Comparison of ENCODE assay signal across 1 cellular context in genomic region chr17:80018917-80019651, GRCh38.
TF ChIP-seq lines count a peak whose summit lies in the region.

No MANE protein-coding gene starts in this region.

TF ChIP-seq in HepG2, 621 proteins besides CTCF, POLR2A, EP300 and RAD21 (continues in another document):
- TF ChIP-seq NR2F1 (CRISPR knock-in tag; IDR thresholded peaks at IDR 0.05) (no peak), RCOR2 (CRISPR knock-in tag; IDR thresholded peaks at IDR 0.05) (peak; percentile 12; the same call in 1 of the 2 replicates), ZBTB33 (CRISPR knock-in tag; IDR thresholded peaks at IDR 0.05) (no peak), SP4 (CRISPR knock-in tag; IDR thresholded peaks at IDR 0.05) (no peak), MIER3 (CRISPR knock-in tag; IDR thresholded peaks at IDR 0.05; ENCODE audit: borderline replicate concordance) (no peak), PHF8 (CRISPR knock-in tag; IDR thresholded peaks at IDR 0.05) (0 out of 2 replicates have a peak, but pooled peaks have one; percentile 24), ZNF296 (CRISPR knock-in tag; conservative IDR thresholded peaks at IDR 0.05) (no peak), MAZ (IDR thresholded peaks at IDR 0.05; ENCODE audit: borderline replicate concordance, low read depth, low read length) (no peak), MAZ (CRISPR knock-in tag; IDR thresholded peaks at IDR 0.05; ENCODE audit: low read depth) (peak; percentile 54; the same call in 1 of the 2 replicates), WIZ (CRISPR knock-in tag; IDR thresholded peaks at IDR 0.05) (no peak; the same call in 1 of the 2 replicates), ZNF264 (CRISPR knock-in tag; IDR thresholded peaks at IDR 0.05) (no peak), E2F5 (CRISPR knock-in tag; conservative IDR thresholded peaks at IDR 0.05) (no peak; the same call in 1 of the 2 replicates), ZNF451 (CRISPR knock-in tag; IDR thresholded peaks at IDR 0.05) (no peak), SRSF4 (IDR thresholded peaks at IDR 0.05; ENCODE audit: low read depth, low read length, poor library complexity, severe bottlenecking) (no peak), ZNF841 (CRISPR knock-in tag; IDR thresholded peaks at IDR 0.05; ENCODE audit: borderline replicate concordance) (peak; percentile 57; the same call in 1 of the 2 replicates), ZKSCAN1 (IDR thresholded peaks at IDR 0.05; ENCODE audit: low read length) (no peak), REL (CRISPR knock-in tag; conservative IDR thresholded peaks at IDR 0.05) (peak; percentile 82; the same call in 1 of the 2 replicates), ZNF580 (CRISPR knock-in tag; IDR thresholded peaks at IDR 0.05; ENCODE audit: borderline replicate concordance, low read depth) (peak; percentile 68; the same call in 1 of the 2 replicates), ZNF597 (CRISPR knock-in tag; IDR thresholded peaks at IDR 0.05) (no peak), NFRKB (IDR thresholded peaks at IDR 0.05) (no peak), ZXDC (CRISPR knock-in tag; IDR thresholded peaks at IDR 0.05) (peak; percentile 91), PRDM10 (CRISPR knock-in tag; IDR thresholded peaks at IDR 0.05; ENCODE audit: low read depth) (no peak), LBX2 (CRISPR knock-in tag; IDR thresholded peaks at IDR 0.05; ENCODE audit: borderline replicate concordance) (no peak), KDM4B (CRISPR knock-in tag; IDR thresholded peaks at IDR 0.05) (0 out of 2 replicates have a peak, but pooled peaks have one; percentile 69), ZBTB1 (CRISPR knock-in tag; IDR thresholded peaks at IDR 0.05; ENCODE audit: borderline replicate concordance) (no peak), DMAP1 (CRISPR knock-in tag; IDR thresholded peaks at IDR 0.05) (peak; percentile 71; the same call in 1 of the 2 replicates), MED13 (CRISPR knock-in tag; IDR thresholded peaks at IDR 0.05) (0 out of 2 replicates have a peak, but pooled peaks have one; percentile 64), NR2F6 (IDR thresholded peaks at IDR 0.05) (peak; percentile 33; the same call in 1 of the 2 replicates), NR2F6 (CRISPR knock-in tag; IDR thresholded peaks at IDR 0.05) (peak; percentile 43; the same call in 1 of the 2 replicates), ZNF891 (CRISPR knock-in tag; IDR thresholded peaks at IDR 0.05) (peak; percentile 87; the same call in 1 of the 2 replicates), AHR (CRISPR knock-in tag; IDR thresholded peaks at IDR 0.05) (0 out of 2 replicates have a peak, but pooled peaks have one; percentile 17), ZNF446 (CRISPR knock-in tag; IDR thresholded peaks at IDR 0.05) (0 out of 2 replicates have a peak, but pooled peaks have one; percentile 21), CBX1 (IDR thresholded peaks at IDR 0.05; ENCODE audit: low read depth) (no peak), KAT7 (CRISPR knock-in tag; IDR thresholded peaks at IDR 0.05; ENCODE audit: borderline replicate concordance) (no peak), ZZZ3 (CRISPR knock-in tag; IDR thresholded peaks at IDR 0.05; ENCODE audit: borderline replicate concordance) (no peak), ZNF253 (CRISPR knock-in tag; IDR thresholded peaks at IDR 0.05; ENCODE audit: borderline replicate concordance) (no peak), ZSCAN29 (CRISPR knock-in tag; conservative IDR thresholded peaks at IDR 0.05) (no peak; the same call in 1 of the 2 replicates), ZBTB7B (CRISPR knock-in tag; IDR thresholded peaks at IDR 0.05) (peak; percentile 55; the same call in 1 of the 2 replicates), ZNF691 (CRISPR knock-in tag; IDR thresholded peaks at IDR 0.05; ENCODE audit: borderline replicate concordance, low read depth) (no peak), CERS6 (CRISPR knock-in tag; IDR thresholded peaks at IDR 0.05) (no peak), DR1 (CRISPR knock-in tag; IDR thresholded peaks at IDR 0.05) (no peak), E2F2 (CRISPR knock-in tag; IDR thresholded peaks at IDR 0.05; ENCODE audit: borderline replicate concordance) (no peak), RELA (CRISPR knock-in tag; IDR thresholded peaks at IDR 0.05) (no peak), BHLHE40 (IDR thresholded peaks at IDR 0.05; ENCODE audit: low read length) (no peak), PRPF4 (IDR thresholded peaks at IDR 0.05; ENCODE audit: low read depth, low read length, poor library complexity, severe bottlenecking) (no peak), TCF7 (IDR thresholded peaks at IDR 0.05; ENCODE audit: low read depth) (no peak), TOPORS (CRISPR knock-in tag; IDR thresholded peaks at IDR 0.05) (no peak), FOXJ3 (CRISPR knock-in tag; IDR thresholded peaks at IDR 0.05; ENCODE audit: borderline replicate concordance) (no peak), ZNF329 (CRISPR knock-in tag; IDR thresholded peaks at IDR 0.05; ENCODE audit: low read depth) (no peak), MBNL3 (CRISPR knock-in tag; conservative IDR thresholded peaks at IDR 0.05) (no peak), RFXAP (CRISPR knock-in tag; IDR thresholded peaks at IDR 0.05; ENCODE audit: borderline replicate concordance) (peak; percentile 61; the same call in 1 of the 2 replicates), ZNF782 (CRISPR knock-in tag; IDR thresholded peaks at IDR 0.05; ENCODE audit: borderline replicate concordance) (no peak), ZNF331 (CRISPR knock-in tag; IDR thresholded peaks at IDR 0.05) (peak; percentile 77), ZNF878 (CRISPR knock-in tag; IDR thresholded peaks at IDR 0.05) (no peak), MEIS2 (CRISPR knock-in tag; IDR thresholded peaks at IDR 0.05) (no peak), ZKSCAN8 (CRISPR knock-in tag; IDR thresholded peaks at IDR 0.05; ENCODE audit: borderline replicate concordance) (no peak; the same call in 1 of the 2 replicates), CREM (IDR thresholded peaks at IDR 0.05) (no peak), CREM (CRISPR knock-in tag; IDR thresholded peaks at IDR 0.05) (no peak), ZNF12 (CRISPR knock-in tag; IDR thresholded peaks at IDR 0.05) (no peak), ELF4 (CRISPR knock-in tag; IDR thresholded peaks at IDR 0.05; ENCODE audit: borderline replicate concordance) (no peak), ZNF652 (CRISPR knock-in tag; IDR thresholded peaks at IDR 0.05; ENCODE audit: borderline replicate concordance, low read depth) (no peak)
